ENCODE assay signal across 12 cellular contexts in genomic region chr10:104036518-104037260, GRCh38. TPM values are rescaled to one million over a fixed set of nuclear protein-coding genes. Genes with fewer than 3 reads are reported as not detected.
"Had no signal": no experiment of that assay in that cellular context is flagged by ENCODE, and none has a peak within 500 bp of the region (broad histone marks: within the 10 kb centered on the region; RNA-seq: fewer than 3 reads in every experiment).

No MANE protein-coding gene starts in this region.

- H3K27ac ChIP-seq: cardiac muscle cell, gastrocnemius medialis, parathyroid adenoma, thyroid gland had no signal

- H3K36me3 ChIP-seq: cardiac muscle cell, gastrocnemius medialis had no signal

- H3K27me3 ChIP-seq: cardiac muscle cell, gastrocnemius medialis, thyroid gland had no signal

- H3K4me1 ChIP-seq: gastrocnemius medialis, parathyroid adenoma, thyroid gland had no signal

- DNase-seq: activated CD4-positive, alpha-beta T cell treated with anti-CD3 and anti-CD28 coated beads, Interleukin-2, amount 50 U/mL, for 48 hours; activated naive CD4-positive, alpha-beta T cell treated with anti-CD3 and anti-CD28 coated beads, Interleukin-2, amount 10 ng/mL, durations not matched to agents 7 days and 5 days; activated T-cell treated with anti-CD3 and anti-CD28 coated beads for 4 hours; gastrocnemius medialis; kidney; stimulated activated CD4-positive, alpha-beta T cell treated with anti-CD3 and anti-CD28 coated beads, Interleukin-4, amount 100 ng/mL, for 4 hours; thyroid gland had no signal

- ATAC-seq: activated CD4-positive, CD25-positive, alpha-beta regulatory T cell treated with anti-CD3 and anti-CD28 coated beads, Interleukin-2, amount 50 U/mL, for 24 hours; gastrocnemius medialis had no signal

- H3K9me3 ChIP-seq: gastrocnemius medialis, thyroid gland had no signal

- H3K4me3 ChIP-seq: cardiac muscle cell, gastrocnemius medialis, thyroid gland had no signal

RNA-seq across cellular contexts. Expression of gene COL17A1, which starts 49.0 kb away (rescaled TPM):
- total RNA-seq: activated T-helper 2 cell treated with anti-CD3 and anti-CD28 coated beads, Interferon-gamma antibody, Interleukin-2, Interleukin-4, amounts not matched to agents 10 μg/mL and 5 μg/mL and 100 μg/mL, durations not matched to agents 14 hours and 24 hours and 36 hours; cardiac muscle cell; T-helper 2 cell treated with Interferon-gamma antibody and Interleukin-4, amounts not matched to agents 100 ng/mL and 5 ng/mL, for 36 hours had no signal
